23 cellular contexts compared by ENCODE assay signal in genomic region chr1:181577475-181577874, GRCh38.
"Had no signal": no experiment of that assay in that cellular context is flagged by ENCODE, and none has a peak within 500 bp of the region (broad histone marks: within the 10 kb centered on the region; RNA-seq: fewer than 3 reads in every experiment).

No MANE protein-coding gene starts in this region.

- H3K9me3 ChIP-seq: colonic mucosa, esophagus squamous epithelium, left lung, ovary, right atrium auricular region, testis, tibial artery had no signal

- H3K4me1 ChIP-seq: colonic mucosa, esophagus squamous epithelium, left lung, neural progenitor cell, right atrium auricular region, tibial artery had no signal

- H3K4me3 ChIP-seq: colonic mucosa, esophagus squamous epithelium, left lung, neural progenitor cell, ovary, right atrium auricular region, smooth muscle cell, testis, tibial artery had no signal

- H3K36me3 ChIP-seq: colonic mucosa, esophagus squamous epithelium, left lung, neural progenitor cell, ovary, right atrium auricular region, tibial artery had no signal

- DNase-seq: colonic mucosa; effector memory CD4-positive, alpha-beta T cell; erythroblast; esophagus squamous epithelium; foreskin melanocyte; glutamatergic neuron; left cardiac atrium; left lung; mesenchymal stem cell; naive thymus-derived CD4-positive, alpha-beta T cell; ovary; stimulated activated CD4-positive, alpha-beta T cell treated with anti-CD3 and anti-CD28 coated beads, Interleukin-12 subunit alpha, Interleukin-12 subunit beta, amount 100 ng/mL, for 4 hours; stimulated activated CD4-positive, alpha-beta T cell treated with anti-CD3 and anti-CD28 coated beads, Interleukin-1b, Interleukin-23, amount 100 ng/mL, for 48 hours; stimulated activated CD4-positive, alpha-beta T cell treated with anti-CD3 and anti-CD28 coated beads, Interleukin-4, amount 100 ng/mL, for 1 hour; stimulated activated CD8-positive, alpha-beta memory T cell treated with anti-CD3 and anti-CD28 coated beads, Interleukin-4, amount 100 ng/mL, for 48 hours; stimulated activated naive CD4-positive, alpha-beta T cell; stimulated activated naive CD8-positive, alpha-beta T cell treated with anti-CD3 and anti-CD28 coated beads, Interleukin-15, amount 100 ng/mL, for 72 hours; testis; tibial artery had no signal

- H3K27me3 ChIP-seq: colonic mucosa, esophagus squamous epithelium, neural progenitor cell, ovary, right atrium auricular region, testis, tibial artery had no signal

- ATAC-seq: left cardiac atrium; left lung; naive thymus-derived CD4-positive, alpha-beta T cell; sciatic nerve; stimulated activated naive CD8-positive, alpha-beta T cell treated with anti-CD3 and anti-CD28 coated beads, Interleukin-15, amount 100 ng/mL, for 72 hours had no signal

- H3K27ac ChIP-seq: colonic mucosa, esophagus squamous epithelium, left lung, neural progenitor cell, ovary, right atrium auricular region, testis, tibial artery had no signal
